7 cellular contexts compared by ENCODE assay signal in the genomic region with DNA sequence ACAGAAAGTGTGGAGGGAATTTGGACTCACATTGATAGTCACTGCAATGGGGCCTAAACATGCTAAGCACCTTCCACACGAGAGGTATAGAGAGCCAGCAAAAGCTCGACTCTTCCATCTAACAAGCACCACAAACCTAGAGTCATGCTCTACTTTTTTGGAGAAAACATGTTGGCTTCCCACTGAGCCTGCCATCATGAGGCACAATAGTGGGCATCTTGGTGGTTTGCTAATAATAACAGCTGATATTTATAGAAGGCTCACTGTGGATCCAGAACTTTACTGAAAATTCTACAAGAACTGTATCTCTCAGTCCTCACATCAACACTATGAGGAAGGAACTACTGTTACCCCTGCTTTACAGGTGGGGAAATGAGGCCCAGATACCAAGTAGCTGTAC.
"Had no signal": no experiment of that assay in that cellular context is flagged by ENCODE, and none has a peak within 500 bp of the region (broad histone marks: within the 10 kb centered on the region; RNA-seq: fewer than 3 reads in every experiment).

No MANE protein-coding gene starts in this region.

- H2AFZ ChIP-seq: GM23338 had no signal

- DNase-seq: H9, HCEC 1CT, KG1 had no signal

- ATAC-seq: GM23338, HepG2, K562 had no signal

- H3K4me2 ChIP-seq: GM23338 had no signal

- H3K4me3 ChIP-seq: GM23338, K562 had no signal

- H3K27ac ChIP-seq: HL-60 had no signal
